In genomic region chr5:178227138-178227659, GRCh38 we compare ENCODE assay signal across 18 cellular contexts. TPM values are rescaled to one million over a fixed set of nuclear protein-coding genes. Genes with fewer than 3 reads are reported as not detected.
DNase-seq lines count a peak whose midpoint lies in the region; ATAC-seq and TF ChIP-seq lines count a peak whose summit lies in the region.
"Had no signal": no experiment of that assay in that cellular context is flagged by ENCODE, and none has a peak within 500 bp of the region (broad histone marks: within the 10 kb centered on the region; RNA-seq: fewer than 3 reads in every experiment).

No MANE protein-coding gene starts in this region.

- no peak for TF ChIP-seq RAD21 in SK-N-SH (IDR thresholded peaks at IDR 0.05; ENCODE audit: low read length)

- WGBS in SK-N-SH (ENCODE audit: low lambda C conversion rate) = 85% methylated on average over 4 of the region's 4 CpGs

- H3F3A ChIP-seq in SK-N-SH (replicated peaks; ENCODE audit: insufficient read depth) = no peaks in the 10 kb centered on the region

- H3K27ac ChIP-seq in Peyer's patch (peak overlapping the region in 3 of 4 donors; percentile 67 to 90 (median 82)), SK-N-SH (ENCODE audit: low read depth in 2 of 2, low read length in 1 of 2) (no peak overlapping the region), substantia nigra (ENCODE audit: low read depth, low read length, poor library complexity, severe bottlenecking) (no peak overlapping the region)

- H3K27me3 Mint-ChIP-seq in activated CD8-positive, alpha-beta memory T cell treated with anti-CD3 and anti-CD28 coated beads, Interleukin-2, amount 10 ng/mL, durations not matched to agents 7 days and 5 days = no peaks in the 10 kb centered on the region
- H3K27me3 Mint-ChIP-seq in endothelial cell (ENCODE audit: unreplicated experiment) = peaks cover 22% of the 10 kb centered on the region
- no peaks in the 10 kb centered on the region for H3K27me3 Mint-ChIP-seq in osteocyte (ENCODE audit: unreplicated experiment)
- H3K27me3 Mint-ChIP-seq: stimulated activated naive B cell treated with anti-CD40 and anti-IgM and Interleukin-4, amounts not matched to agents 10 μg/mL and 1 μg/mL and 100 μg/mL, for 72 hours had no signal

- H3K4me1 ChIP-seq in Peyer's patch (peaks cover 0 to 76% (median 16%) of the 10 kb centered on the region in 4 donors), SK-N-SH (ENCODE audit: control insufficient read depth in 1 of 2, insufficient read depth in 2 of 2, low read depth in 1 of 2, low read length in 1 of 2) (peaks cover 6 to 21% of the 10 kb centered on the region in 2 experiments; a peak in 2 of 4 replicates)

- H2AFZ ChIP-seq in SK-N-SH (ENCODE audit: low read depth) = no peak overlapping the region

- H3K4me3 ChIP-seq in Peyer's patch = no peak overlapping the region
- H3K4me3 ChIP-seq in SK-N-SH (ENCODE audit: low read depth in 2 of 2, low read length in 1 of 2) = no peak overlapping the region

- H3K9me2 ChIP-seq in SK-N-SH = no peaks in the 10 kb centered on the region

- TF ChIP-seq CTCF in Peyer's patch (IDR thresholded peaks at IDR 0.05) = no peak
- no peak for TF ChIP-seq CTCF in endothelial cell (IDR thresholded peaks at IDR 0.05; ENCODE audit: unreplicated experiment)
- TF ChIP-seq CTCF in osteocyte (IDR thresholded peaks at IDR 0.05) = no peak
- no peak for TF ChIP-seq CTCF in SK-N-SH (IDR thresholded peaks at IDR 0.05)

- no peaks in the 10 kb centered on the region for H3K9me3 Mint-ChIP-seq in activated CD8-positive, alpha-beta memory T cell treated with anti-CD3 and anti-CD28 coated beads, Interleukin-2, amount 10 ng/mL, durations not matched to agents 7 days and 5 days (ENCODE audit: low read depth)
- H3K9me3 Mint-ChIP-seq in endothelial cell (ENCODE audit: unreplicated experiment) (no peaks in the 10 kb centered on the region), osteocyte (ENCODE audit: unreplicated experiment) (peaks cover 9% of the 10 kb centered on the region)
- H3K9me3 Mint-ChIP-seq: activated naive CD4-positive, alpha-beta T cell treated with anti-CD3 and anti-CD28 coated beads for 36 hours had no signal

- H3K9ac ChIP-seq in SK-N-SH = no peak overlapping the region

- H3K9me3 ChIP-seq in Peyer's patch = no peaks in the 10 kb centered on the region
- no peaks in the 10 kb centered on the region for H3K9me3 ChIP-seq in SK-N-SH

- peak overlapping the region; percentile 60 for H3K27ac Mint-ChIP-seq in activated CD8-positive, alpha-beta memory T cell treated with anti-CD3 and anti-CD28 coated beads, Interleukin-2, amount 10 ng/mL, durations not matched to agents 7 days and 5 days
- H3K27ac Mint-ChIP-seq in endothelial cell (ENCODE audit: unreplicated experiment) = no peak overlapping the region
- peak overlapping the region; percentile 17 for H3K27ac Mint-ChIP-seq in osteocyte (ENCODE audit: unreplicated experiment)
- H3K27ac Mint-ChIP-seq: stimulated activated naive B cell treated with anti-CD40 and anti-IgM and Interleukin-4, amounts not matched to agents 10 μg/mL and 1 μg/mL and 100 μg/mL, for 72 hours had no signal

- H3K36me3 Mint-ChIP-seq in activated CD8-positive, alpha-beta memory T cell treated with anti-CD3 and anti-CD28 coated beads, Interleukin-2, amount 10 ng/mL, durations not matched to agents 7 days and 5 days = peaks cover 64% of the 10 kb centered on the region
- peaks cover 52% of the 10 kb centered on the region for H3K36me3 Mint-ChIP-seq in endothelial cell (ENCODE audit: low read depth, unreplicated experiment)
- peaks cover 43% of the 10 kb centered on the region for H3K36me3 Mint-ChIP-seq in osteocyte (ENCODE audit: unreplicated experiment)

- H3K4me2 ChIP-seq in SK-N-SH = no peak overlapping the region

- H3K79me2 ChIP-seq in SK-N-SH (ENCODE audit: insufficient read depth) = peaks cover 28% of the 10 kb centered on the region

- no peak for DNase-seq in activated CD8-positive, alpha-beta memory T cell treated with anti-CD3 and anti-CD28 coated beads, Interleukin-2, amount 10 ng/mL, durations not matched to agents 7 days and 5 days
- DNase-seq in activated CD8-positive, alpha-beta memory T cell treated with anti-CD3 and anti-CD28 coated beads for 24 hours = no peak
- DNase-seq in Peyer's patch = no peak
- no peak for DNase-seq in endothelial cell (ENCODE audit: low spot score)
- no peak for DNase-seq in osteocyte (ENCODE audit: extremely low spot score, unreplicated experiment)
- DNase-seq in mesenteric fat pad (ENCODE audit: low spot score) = no peak
- DNase-seq in SK-N-SH = no peak
- DNase-seq in substantia nigra (lab: John Stamatoyannopoulos, UW) = no peak
- DNase-seq: activated CD4-positive, alpha-beta T cell treated with anti-CD3 and anti-CD28 coated beads, Interleukin-2, amount 50 U/mL, for 1 hour; activated naive CD4-positive, alpha-beta T cell treated with anti-CD3 and anti-CD28 coated beads for 36 hours; cerebellar nuclear complex; COR-L47; head of caudate nucleus; stimulated activated naive B cell treated with anti-CD40 and anti-IgM and Interleukin-4, amounts not matched to agents 10 μg/mL and 1 μg/mL and 100 μg/mL, for 72 hours; T1000 had no signal

- no peak for ATAC-seq in activated CD8-positive, alpha-beta memory T cell treated with anti-CD3 and anti-CD28 coated beads, Interleukin-2, amount 10 ng/mL, durations not matched to agents 7 days and 5 days
- ATAC-seq: sciatic nerve; stimulated activated naive B cell treated with anti-CD40 and anti-IgM and Interleukin-4, amounts not matched to agents 10 μg/mL and 1 μg/mL and 100 μg/mL, for 72 hours had no signal

- H3K27me3 ChIP-seq in Peyer's patch (no peaks in the 10 kb centered on the region), SK-N-SH (ENCODE audit: insufficient read depth) (no peaks in the 10 kb centered on the region)

- H3K4me3 Mint-ChIP-seq in activated CD8-positive, alpha-beta memory T cell treated with anti-CD3 and anti-CD28 coated beads, Interleukin-2, amount 10 ng/mL, durations not matched to agents 7 days and 5 days = no peak overlapping the region
- peak overlapping the region; percentile 61 for H3K4me3 Mint-ChIP-seq in endothelial cell (ENCODE audit: unreplicated experiment)
- H3K4me3 Mint-ChIP-seq in osteocyte (ENCODE audit: unreplicated experiment) = no peak overlapping the region
- H3K4me3 Mint-ChIP-seq: activated naive CD4-positive, alpha-beta T cell treated with anti-CD3 and anti-CD28 coated beads for 36 hours had no signal

- H4K20me1 ChIP-seq in SK-N-SH (ENCODE audit: insufficient read depth) = no peaks in the 10 kb centered on the region

- no peak for TF ChIP-seq EP300 in SK-N-SH (IDR thresholded peaks at IDR 0.05; ENCODE audit: borderline replicate concordance in 1 of 2, low read depth in 1 of 2, low read length in 1 of 2)

- peaks cover 46% of the 10 kb centered on the region for H3K4me1 Mint-ChIP-seq in activated CD8-positive, alpha-beta memory T cell treated with anti-CD3 and anti-CD28 coated beads, Interleukin-2, amount 10 ng/mL, durations not matched to agents 7 days and 5 days
- H3K4me1 Mint-ChIP-seq in endothelial cell (ENCODE audit: unreplicated experiment) (peaks cover 12% of the 10 kb centered on the region), osteocyte (ENCODE audit: unreplicated experiment) (peaks cover 22% of the 10 kb centered on the region)

- H3K36me3 ChIP-seq in Peyer's patch = peaks cover 0 to 70% (median 0%) of the 10 kb centered on the region in 3 donors
- H3K36me3 ChIP-seq in SK-N-SH (replicated peaks in 1 of 2; ENCODE audit: control insufficient read depth in 1 of 2, insufficient read depth in 2 of 2, low read length in 1 of 2) = peaks cover 7 to 29% of the 10 kb centered on the region in 2 experiments

- TF ChIP-seq POLR2A in Peyer's patch (IDR thresholded peaks at IDR 0.05) = no peak

- CTCF ChIA-PET in activated CD8-positive, alpha-beta memory T cell treated with anti-CD3 and anti-CD28 coated beads, Interleukin-2, amount 10 ng/mL, durations not matched to agents 7 days and 5 days (lab: Charles Lee) = interaction anchor here (1.0 kb wide), 1 partner anchor 11 kb away, joined by 3 read pairs; no protein-coding TSS in a partner anchor
- CTCF ChIA-PET in SK-N-SH (lab: Yijun Ruan, JAX) = interaction anchor here (3.6 kb wide), 1 partner anchor 8 kb away, joined by 17 read pairs; no protein-coding TSS in a partner anchor

- POLR2A ChIA-PET in SK-N-SH (lab: Yijun Ruan, JAX) = no interaction called here

TF ChIP-seq in SK-N-SH, 30 proteins besides CTCF, POLR2A, EP300 and RAD21 (continues in another document):
- TF ChIP-seq FOXM1 (IDR thresholded peaks at IDR 0.05; ENCODE audit: low read depth) = no peak
- no peak for TF ChIP-seq USF1 (IDR thresholded peaks at IDR 0.05; ENCODE audit: borderline replicate concordance, low read depth)

RNA-seq across cellular contexts. Expression of gene PHYKPL, which starts 5.4 kb away (rescaled TPM):
- total RNA-seq in activated CD8-positive, alpha-beta memory T cell treated with anti-CD3 and anti-CD28 coated beads, Interleukin-2, amount 10 ng/mL, durations not matched to agents 7 days and 5 days = 100 to 1,000 TPM; 117 to 120 TPM
- total RNA-seq in Peyer's patch (100 to 1,000 TPM; 180 to 441 (median 280) TPM), endothelial cell (ENCODE audit: unreplicated experiment) (53.1 TPM), osteocyte (70.2 and 71.3 TPM in 2 replicates), mesenteric fat pad (144 TPM)
- 46.8 and 61.3 TPM in 2 replicates for polyA plus RNA-seq in SK-N-SH (2012; rRNA removed)
- 18.4 and 23.3 TPM in 2 replicates for polyA plus RNA-seq in SK-N-SH (2012; cell fraction: cytosol; rRNA removed)
- polyA plus RNA-seq in SK-N-SH (2012; cell fraction: nucleus; rRNA removed) = 262 and 272 TPM in 2 replicates

RNA-seq across cellular contexts. Expression of gene HNRNPAB, which starts 22.9 kb away (rescaled TPM):
- 100 to 1,000 TPM; 268 to 391 TPM for total RNA-seq in activated CD8-positive, alpha-beta memory T cell treated with anti-CD3 and anti-CD28 coated beads, Interleukin-2, amount 10 ng/mL, durations not matched to agents 7 days and 5 days
- total RNA-seq in Peyer's patch = 100 to 1,000 TPM in 1 of 4 donors, 10 to 100 TPM in 3; 74.8 to 135 (median 81.4) TPM
- 162 TPM for total RNA-seq in endothelial cell (ENCODE audit: unreplicated experiment)
- 128 and 131 TPM in 2 replicates for total RNA-seq in osteocyte
- 186 TPM for total RNA-seq in mesenteric fat pad
- polyA plus RNA-seq in SK-N-SH (2012; rRNA removed) = 157 and 164 TPM in 2 replicates
- polyA plus RNA-seq in SK-N-SH (2012; cell fraction: cytosol; rRNA removed) = 179 and 207 TPM in 2 replicates
- polyA plus RNA-seq in SK-N-SH (2012; cell fraction: nucleus; rRNA removed) = 80.9 and 111 TPM in 2 replicates

RNA-seq across cellular contexts. Expression of gene GMCL2, which starts 40.0 kb away (rescaled TPM):
- total RNA-seq in activated CD8-positive, alpha-beta memory T cell treated with anti-CD3 and anti-CD28 coated beads, Interleukin-2, amount 10 ng/mL, durations not matched to agents 7 days and 5 days = not detected
- total RNA-seq in Peyer's patch = not detected
- total RNA-seq in endothelial cell (ENCODE audit: unreplicated experiment) = not detected
- total RNA-seq in osteocyte = not detected in 2 replicates
- total RNA-seq in mesenteric fat pad = not detected
- not detected in 2 replicates for polyA plus RNA-seq in SK-N-SH (2012; rRNA removed)
- polyA plus RNA-seq in SK-N-SH (2012; cell fraction: cytosol; rRNA removed) = 0.01 TPM in 2 replicates
- not detected in 2 replicates for polyA plus RNA-seq in SK-N-SH (2012; cell fraction: nucleus; rRNA removed)
- total RNA-seq: activated naive CD4-positive, alpha-beta T cell treated with anti-CD3 and anti-CD28 coated beads for 36 hours; epithelial cell of proximal tubule; myocyte; sciatic nerve had no signal

Comparison
In these comparisons a context has a peak if more than half of its experiments do, and no peak if none do; other contexts are left out.
1. H3K27ac ChIP-seq: peak in Peyer's patch (3 of 4); none in SK-N-SH (0 of 2) and substantia nigra (single experiment).